In the genomic region with DNA sequence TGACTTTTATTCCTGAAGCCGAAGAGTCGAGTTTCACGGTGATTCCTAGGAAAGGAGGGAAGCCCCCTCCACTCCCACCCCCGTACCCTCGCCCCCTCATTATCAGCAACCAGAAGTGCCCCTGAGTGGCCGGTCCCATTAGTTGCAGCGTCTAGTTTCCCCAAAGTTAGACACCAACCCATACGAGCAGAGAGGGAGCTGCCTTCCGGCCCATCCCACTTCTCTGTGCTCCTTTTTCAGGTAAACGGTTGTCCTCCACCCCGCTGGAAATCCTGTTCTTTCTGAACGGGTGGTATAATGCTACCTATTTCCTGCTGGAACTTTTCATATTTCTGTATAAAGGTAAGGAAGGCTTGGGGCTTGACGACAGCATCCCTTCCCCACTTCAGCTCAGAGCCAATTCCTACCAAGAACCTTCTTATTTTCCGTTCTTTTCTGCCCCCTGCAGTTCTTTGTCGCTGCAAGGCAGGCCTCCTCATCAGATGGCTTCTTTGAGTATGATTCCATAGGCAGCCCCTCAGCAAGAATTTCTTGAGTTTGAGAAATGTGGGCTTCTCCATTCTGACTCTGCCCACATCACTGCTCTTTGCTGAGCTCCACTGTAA, we compare ENCODE assay signal across 8 cellular contexts. TPM values are rescaled to one million over a fixed set of nuclear protein-coding genes. Genes with fewer than 3 reads are reported as not detected.
DNase-seq lines count a peak whose midpoint lies in the region; ATAC-seq and TF ChIP-seq lines count a peak whose summit lies in the region.

No MANE protein-coding gene starts in this region.

- ATAC-seq in GM21723 (IDR thresholded peaks at IDR 0.05; ENCODE audit: unreplicated experiment) (peak; percentile 34), HG03097 (IDR thresholded peaks at IDR 0.05; ENCODE audit: low FRiP score, unreplicated experiment) (no peak)

- no peaks in the 10 kb centered on the region for H3K9me2 ChIP-seq in SU-DHL-6 (replicated peaks; ENCODE audit: insufficient read depth, low read length)

- intact Hi-C loops in CD4-positive, alpha-beta memory T cell (cut with micrococcal nuclease), result loop anchor here (2.0 kb wide), 3 partner anchors 30 to 56 kb away; a partner anchor contains a TSS

- H3K27me3 ChIP-seq in CD4-positive, alpha-beta memory T cell (ENCODE audit: insufficient read depth, low read length), result no peaks in the 10 kb centered on the region
- H3K27me3 ChIP-seq in SU-DHL-6 (ENCODE audit: low read length), result no peaks in the 10 kb centered on the region
- no peaks in the 10 kb centered on the region for H3K27me3 ChIP-seq in endocrine pancreas (ENCODE audit: control insufficient read depth, insufficient read depth, low read length)
- H3K27me3 ChIP-seq in muscle layer of colon (ENCODE audit: control insufficient read depth in 1 of 2, insufficient read depth in 2 of 2, low read length in 2 of 2), result no peaks in the 10 kb centered on the region

- no peaks in the 10 kb centered on the region for H3K9me3 ChIP-seq in CD4-positive, alpha-beta memory T cell (ENCODE audit: control insufficient read depth in 1 of 2, low read length in 2 of 2)
- H3K9me3 ChIP-seq in SU-DHL-6 (ENCODE audit: insufficient read depth, low read length) (no peaks in the 10 kb centered on the region), endocrine pancreas (ENCODE audit: control insufficient read depth, low read length) (no peaks in the 10 kb centered on the region), muscle layer of colon (ENCODE audit: low read length) (no peaks in the 10 kb centered on the region)

- peak overlapping the region; percentile 91 to 97 (median 96) for H3K4me3 Mint-ChIP-seq in CD4-positive, alpha-beta memory T cell

- peaks cover 6 to 31% of the 10 kb centered on the region in 2 donors for H3K36me3 Mint-ChIP-seq in CD4-positive, alpha-beta memory T cell

- no peaks in the 10 kb centered on the region for H3K9me3 Mint-ChIP-seq in CD4-positive, alpha-beta memory T cell

- no peaks in the 10 kb centered on the region for H3K36me3 ChIP-seq in CD4-positive, alpha-beta memory T cell (ENCODE audit: insufficient read depth, low read length)
- no peaks in the 10 kb centered on the region for H3K36me3 ChIP-seq in SU-DHL-6 (ENCODE audit: low read length)
- no peaks in the 10 kb centered on the region for H3K36me3 ChIP-seq in endocrine pancreas (ENCODE audit: control insufficient read depth, insufficient read depth, low read length)
- peaks cover 16% of the 10 kb centered on the region for H3K36me3 ChIP-seq in muscle layer of colon (ENCODE audit: insufficient read depth, low read length)

- H3K27me3 Mint-ChIP-seq in CD4-positive, alpha-beta memory T cell, result no peaks in the 10 kb centered on the region

- CTCF ChIA-PET in CD4-positive, alpha-beta memory T cell (lab: Charles Lee; ENCODE audit: partially characterized antibody), result interaction anchor here (1.0 to 7.8 kb wide), 13 partner anchors 8 to 562 kb away, joined by 3 to 117 read pairs (median 6); a partner anchor contains a TSS

- peak overlapping the region; percentile 65 for H3K4me2 ChIP-seq in SU-DHL-6 (ENCODE audit: low read depth, low read length, poor library complexity, severe bottlenecking)

- peaks cover 12 to 27% (median 22%) of the 10 kb centered on the region in 4 donors for H3K4me1 Mint-ChIP-seq in CD4-positive, alpha-beta memory T cell

- POLR2A ChIA-PET in CD4-positive, alpha-beta memory T cell (lab: Charles Lee; ENCODE audit: partially characterized antibody), result interaction anchor here (0.9 to 5.6 kb wide), 10 partner anchors 8 to 478 kb away, joined by 3 to 89 read pairs (median 8); a partner anchor contains a TSS

- H3K27ac ChIP-seq in CD4-positive, alpha-beta memory T cell (ENCODE audit: low read depth, low read length), result peak overlapping the region; percentile 74
- H3K27ac ChIP-seq in SU-DHL-6 (ENCODE audit: low read depth, low read length), result 0 out of 2 replicates have a peak overlapping the region, but pooled peaks have one; percentile 0
- H3K27ac ChIP-seq in muscle layer of colon (ENCODE audit: low read depth, low read length), result peak overlapping the region; percentile 76

- H3K4me1 ChIP-seq in CD4-positive, alpha-beta memory T cell (ENCODE audit: insufficient read depth, low read length), result peaks cover 26% of the 10 kb centered on the region
- H3K4me1 ChIP-seq in endocrine pancreas (ENCODE audit: control insufficient read depth, insufficient read depth, low read length) (peaks cover 5% of the 10 kb centered on the region), muscle layer of colon (ENCODE audit: insufficient read depth, low read length) (peaks cover 13% of the 10 kb centered on the region)

- H3K4me3 ChIP-seq in CD4-positive, alpha-beta memory T cell (ENCODE audit: low read length in 2 of 2), result peak overlapping the region; percentile 77 to 86
- H3K4me3 ChIP-seq in SU-DHL-6 (ENCODE audit: insufficient read depth, low read length, poor library complexity, severe bottlenecking) (peak overlapping the region; percentile 44), endocrine pancreas (ENCODE audit: control insufficient read depth, insufficient read depth, low read length) (peak overlapping the region; percentile 64), muscle layer of colon (ENCODE audit: low read depth in 1 of 2, low read length in 2 of 2) (peak overlapping the region; percentile 79 to 97)

- peak overlapping the region; percentile 43 for H2AFZ ChIP-seq in SU-DHL-6 (ENCODE audit: low read depth, low read length, severe bottlenecking)

- peak; percentile 24 to 46 (median 27) for DNase-seq in CD4-positive, alpha-beta memory T cell
- DNase-seq in NCI-H187 (lab: John Stamatoyannopoulos, UW) (no peak), cerebellar nuclear complex (lab: John Stamatoyannopoulos, UW) (no peak)

- H3F3A ChIP-seq in SU-DHL-6 (ENCODE audit: insufficient read depth), result no peaks in the 10 kb centered on the region

- no peak for TF ChIP-seq CTCF in SU-DHL-6 (IDR thresholded peaks at IDR 0.05; ENCODE audit: insufficient read depth, low read length, poor library complexity, severe bottlenecking)

- H3K27ac Mint-ChIP-seq in CD4-positive, alpha-beta memory T cell, result peak overlapping the region; percentile 95 to 99 (median 98)

- H3K9ac ChIP-seq in SU-DHL-6 (ENCODE audit: low read length) (peak overlapping the region; percentile 45), endocrine pancreas (ENCODE audit: control insufficient read depth, insufficient read depth, low read length) (peak overlapping the region; percentile 93), muscle layer of colon (ENCODE audit: low read length) (peak overlapping the region; percentile 88)

- no peaks in the 10 kb centered on the region for H3K79me2 ChIP-seq in SU-DHL-6 (ENCODE audit: insufficient read depth, low read length)

- no peaks in the 10 kb centered on the region for H4K20me1 ChIP-seq in SU-DHL-6 (ENCODE audit: low read depth, low read length)

RNA-seq across cellular contexts. Expression of a gene that starts 0.7 kb away (rescaled TPM):
- 10 to 100 TPM; 17.2 to 19.4 TPM for total RNA-seq in CD4-positive, alpha-beta memory T cell
- polyA plus RNA-seq in CD4-positive, alpha-beta memory T cell, result 10 to 100 TPM; 45.7 to 48.1 TPM

RNA-seq across cellular contexts. Expression of a gene that starts 30.9 kb away (rescaled TPM):
- 10 to 100 TPM; 61.2 to 62.5 TPM for total RNA-seq in CD4-positive, alpha-beta memory T cell
- 10 to 100 TPM; 49.0 to 59.2 TPM for polyA plus RNA-seq in CD4-positive, alpha-beta memory T cell

RNA-seq across cellular contexts. Expression of a gene that starts 31.4 kb away (rescaled TPM):
- total RNA-seq in CD4-positive, alpha-beta memory T cell, result 10 to 100 TPM; 40.1 to 42.6 TPM
- polyA plus RNA-seq in CD4-positive, alpha-beta memory T cell, result 10 to 100 TPM; 49.2 to 95.7 TPM

RNA-seq across cellular contexts. Expression of a gene that starts 36.7 kb away (rescaled TPM):
- total RNA-seq in CD4-positive, alpha-beta memory T cell, result 100 to 1,000 TPM; 145 to 149 TPM
- 10 to 100 TPM; 19.9 to 34.2 TPM for polyA plus RNA-seq in CD4-positive, alpha-beta memory T cell

RNA-seq across cellular contexts. Expression of a gene that starts 36.8 kb away (rescaled TPM):
- total RNA-seq in CD4-positive, alpha-beta memory T cell, result 10 to 100 TPM; 54.7 to 60.2 TPM
- polyA plus RNA-seq in CD4-positive, alpha-beta memory T cell, result 100 to 1,000 TPM; 100 to 106 TPM

Comparison
In these comparisons a context has a peak if more than half of its experiments do, and no peak if none do; other contexts are left out.
1. DNase-seq: peak in CD4-positive, alpha-beta memory T cell (5 of 5); none in NCI-H187 (0 of 2) and cerebellar nuclear complex (0 of 2).
2. H3K27ac ChIP-seq: peak in every context shown above with its lines; median percentile 76 in muscle layer of colon; 74 in CD4-positive, alpha-beta memory T cell; 0 in SU-DHL-6.
3. Peak in every context shown above with its lines, with median percentiles within 50 percentile points of each other: H3K4me3 ChIP-seq and H3K9ac ChIP-seq.